Comparison of ENCODE assay signal across 24 cellular contexts in genomic region chr5:93510626-93511420, GRCh38.
DNase-seq lines count a peak whose midpoint lies in the region; ATAC-seq and TF ChIP-seq lines count a peak whose summit lies in the region.
"Had no signal": no experiment of that assay in that cellular context is flagged by ENCODE, and none has a peak within 500 bp of the region (broad histone marks: within the 10 kb centered on the region; RNA-seq: fewer than 3 reads in every experiment).

No MANE protein-coding gene starts in this region.

- no peak overlapping the region for H2BK5ac ChIP-seq in mesenchymal stem cell (ENCODE audit: low read depth, low read length, poor library complexity, severe bottlenecking)

- no peak overlapping the region for H2AFZ ChIP-seq in ACC112 (ENCODE audit: low read length, unreplicated experiment)
- H2AFZ ChIP-seq in mesenchymal stem cell (ENCODE audit: low read depth, low read length), result no peak overlapping the region

- H3K18ac ChIP-seq in mesenchymal stem cell (ENCODE audit: low read depth in 1 of 2, low read length in 2 of 2), result no peak overlapping the region

- H3K27me3 ChIP-seq in ACC112 (ENCODE audit: insufficient read depth, low read length), result no peaks in the 10 kb centered on the region
- no peaks in the 10 kb centered on the region for H3K27me3 ChIP-seq in mesenchymal stem cell (ENCODE audit: control insufficient read depth in 1 of 2, insufficient read depth in 1 of 2, low read length in 2 of 2)
- no peaks in the 10 kb centered on the region for H3K27me3 ChIP-seq in gastroesophageal sphincter
- H3K27me3 ChIP-seq: BLaER1 treated with 17β-estradiol and CSF1 and Interleukin-3, amounts not matched to agents 10 nM and 100 nM; SJSA1 had no signal

- no peak overlapping the region for H3K4me2 ChIP-seq in mesenchymal stem cell (ENCODE audit: low read length, poor library complexity, severe bottlenecking)
- H3K4me2 ChIP-seq: BLaER1 treated with 17β-estradiol and CSF1 and Interleukin-3, amounts not matched to agents 10 nM and 100 nM had no signal

- H3K4me1 ChIP-seq in ACC112 (ENCODE audit: control insufficient read depth, insufficient read depth, low read length, unreplicated experiment) (peaks cover 35% of the 10 kb centered on the region), mesenchymal stem cell (ENCODE audit: control insufficient read depth, insufficient read depth, low read depth, low read length) (no peaks in the 10 kb centered on the region), gastroesophageal sphincter (no peaks in the 10 kb centered on the region)
- H3K4me1 ChIP-seq: BLaER1 treated with 17β-estradiol and CSF1 and Interleukin-3, amounts not matched to agents 10 nM and 100 nM had no signal

- H3K23ac ChIP-seq in mesenchymal stem cell (ENCODE audit: low read length in 2 of 2), result no peak overlapping the region

- no peak overlapping the region for H3K14ac ChIP-seq in mesenchymal stem cell (ENCODE audit: low read length in 2 of 2)

- H3K79me2 ChIP-seq in ACC112 (ENCODE audit: control insufficient read depth, insufficient read depth, low read length, unreplicated experiment), result peaks cover 5% of the 10 kb centered on the region

- H4K91ac ChIP-seq in mesenchymal stem cell (ENCODE audit: low read length), result no peak overlapping the region

- no peak for TF ChIP-seq EP300 in gastroesophageal sphincter (IDR thresholded peaks at IDR 0.05)

- no peak overlapping the region for H2AK5ac ChIP-seq in mesenchymal stem cell (ENCODE audit: low read length, severe bottlenecking)

- DNase-seq in NCI-H69 (lab: John Stamatoyannopoulos, UW), result peak; percentile 51
- DNase-seq in dermis microvascular lymphatic vessel endothelial cell (ENCODE audit: low read depth in 2 of 2), result peak; percentile 25 to 66
- no peak for DNase-seq in mesenchymal stem cell
- DNase-seq: 8988T; CD4-positive, alpha-beta memory T cell; COR-L47; GDM1; HCEC 1CT; KG1; MM.1S; NCI-H1694 treated with DMSO at 0.1 percent for 48 hours; NCI-H2081; NCI-H2227 treated with DMSO at 0.1 percent for 48 hours; NCI-H526 treated with DMSO at 0.1 percent for 48 hours; Right ventricle myocardium superior; RPMI8226 had no signal

- H2BK12ac ChIP-seq in mesenchymal stem cell (ENCODE audit: low read length in 2 of 2), result no peak overlapping the region

- H3K27ac ChIP-seq in ACC112 (ENCODE audit: low read depth, low read length) (peak overlapping the region; percentile 89), mesenchymal stem cell (ENCODE audit: low read length, poor library complexity, severe bottlenecking) (no peak overlapping the region), gastroesophageal sphincter (no peak overlapping the region)
- H3K27ac ChIP-seq: BLaER1 treated with 17β-estradiol and CSF1 and Interleukin-3, amounts not matched to agents 10 nM and 100 nM; SJSA1 had no signal

- TF ChIP-seq POLR2A in GM18505 (IDR thresholded peaks at IDR 0.05; ENCODE audit: borderline replicate concordance, extremely low read depth, insufficient read depth, insufficient read length), result no peak
- TF ChIP-seq POLR2A in gastroesophageal sphincter (IDR thresholded peaks at IDR 0.05), result no peak

- no peak overlapping the region for H3K4ac ChIP-seq in mesenchymal stem cell (ENCODE audit: low read depth in 1 of 2, low read length in 2 of 2)

- 92% methylated on average over 2 of the region's 3 CpGs for WGBS in mesenchymal stem cell
- WGBS in gastroesophageal sphincter (ENCODE audit: low coverage in 1 of 2), 2 donors, result 84 to 100% methylated on average over 2 to 3 of the region's 3 CpGs

- H3K79me1 ChIP-seq in mesenchymal stem cell (replicated peaks; ENCODE audit: low read length, poor library complexity, severe bottlenecking), result no peaks in the 10 kb centered on the region

- H3K36me3 ChIP-seq in ACC112 (ENCODE audit: insufficient read depth, low read length) (no peaks in the 10 kb centered on the region), mesenchymal stem cell (ENCODE audit: control insufficient read depth in 1 of 2, insufficient read depth in 2 of 2, low read depth in 1 of 2, low read length in 2 of 2) (no peaks in the 10 kb centered on the region), gastroesophageal sphincter (no peaks in the 10 kb centered on the region)
- H3K36me3 ChIP-seq: BLaER1 treated with 17β-estradiol and CSF1 and Interleukin-3, amounts not matched to agents 10 nM and 100 nM; SJSA1 had no signal

- peak overlapping the region; percentile 49 for H4K8ac ChIP-seq in mesenchymal stem cell (ENCODE audit: low read length)

- H3K4me3 ChIP-seq in ACC112 (ENCODE audit: low read depth, low read length), result no peak overlapping the region
- H3K4me3 ChIP-seq in mesenchymal stem cell (ENCODE audit: insufficient read depth in 1 of 2, low read depth in 1 of 2, low read length in 2 of 2), result no peak overlapping the region
- H3K4me3 ChIP-seq in gastroesophageal sphincter, result no peak overlapping the region
- H3K4me3 ChIP-seq: BLaER1 treated with 17β-estradiol and CSF1 and Interleukin-3, amounts not matched to agents 10 nM and 100 nM; GM12878; SJSA1 had no signal

- H3K9ac ChIP-seq in mesenchymal stem cell (ENCODE audit: low read length), result no peak overlapping the region
- H3K9ac ChIP-seq: BLaER1 treated with 17β-estradiol and CSF1 and Interleukin-3, amounts not matched to agents 10 nM and 100 nM had no signal

- H2BK15ac ChIP-seq in mesenchymal stem cell (ENCODE audit: low read depth, poor library complexity, severe bottlenecking), result no peak overlapping the region

- H3K9me3 ChIP-seq in mesenchymal stem cell (ENCODE audit: control insufficient read depth, low read length) (no peaks in the 10 kb centered on the region), gastroesophageal sphincter (no peaks in the 10 kb centered on the region)
- H3K9me3 ChIP-seq: SJSA1 had no signal

- no peak for ATAC-seq in GM18505 (IDR thresholded peaks at IDR 0.05; ENCODE audit: unreplicated experiment)
- ATAC-seq in HG03039 (IDR thresholded peaks at IDR 0.05; ENCODE audit: unreplicated experiment), result no peak
- no peak for ATAC-seq in gastroesophageal sphincter
- ATAC-seq in GM18511 (IDR thresholded peaks at IDR 0.05; ENCODE audit: unreplicated experiment), result no peak
- ATAC-seq: GM12878 had no signal

- H2BK120ac ChIP-seq in mesenchymal stem cell (ENCODE audit: low read depth, low read length), result no peak overlapping the region

- no peak for TF ChIP-seq CTCF in gastroesophageal sphincter (IDR thresholded peaks at IDR 0.05)
